ENCODE assay signal across 8 cellular contexts in genomic region chr7:139231513-139232376, GRCh38. TPM values are rescaled to one million over a fixed set of nuclear protein-coding genes. Genes with fewer than 3 reads are reported as not detected.
DNase-seq lines count a peak whose midpoint lies in the region; ATAC-seq and TF ChIP-seq lines count a peak whose summit lies in the region.

No MANE protein-coding gene starts in this region.

- H3K4me3 Mint-ChIP-seq in naive B cell = peak overlapping the region; percentile 92 to 100 (median 100)

- no peak for TF ChIP-seq RAD21 in HCT116 (IDR thresholded peaks at IDR 0.05; ENCODE audit: low read depth)

- H3K4me1 Mint-ChIP-seq in naive B cell = peaks cover 19 to 27% (median 23%) of the 10 kb centered on the region in 3 donors

- TF ChIP-seq POLR2A in HCT116 (IDR thresholded peaks at IDR 0.05; ENCODE audit: borderline replicate concordance, extremely low read depth, insufficient read depth, insufficient read length) (no peak), NB4 (IDR thresholded peaks at IDR 0.05; ENCODE audit: extremely low read depth, insufficient read length) (no peak)

- RAD21 ChIA-PET in HCT116 (lab: Charles Lee; ENCODE audit: low non-redundant PET in 1 of 2, low total read pairs in 2 of 2, uncharacterized antibody in 2 of 2, unreplicated experiment in 2 of 2) = no interaction called here

- peak overlapping the region; percentile 75 for H3K9ac ChIP-seq in HCT116 (ENCODE audit: low read length)

- H4K20me1 ChIP-seq in HCT116 (ENCODE audit: insufficient read depth) = no peaks in the 10 kb centered on the region

- H3K4me3 ChIP-seq in HCT116 (replicated peaks in 1 of 2; ENCODE audit: low read depth in 1 of 2, low read length in 2 of 2) (peak overlapping the region; percentile 95 to 96), NB4 (ENCODE audit: low read depth, low read length) (peak overlapping the region; percentile 82), thymus (ENCODE audit: low read length) (peak overlapping the region; percentile 92)

- peaks cover 0 to 6% (median 0%) of the 10 kb centered on the region in 3 donors for H3K27me3 Mint-ChIP-seq in naive B cell

- CTCF ChIA-PET in HCT116 (lab: Charles Lee) = no interaction called here

- peaks cover 36% of the 10 kb centered on the region for H3K79me2 ChIP-seq in HCT116 (ENCODE audit: insufficient read depth, low read length)

- no peaks in the 10 kb centered on the region for H3K9me3 Mint-ChIP-seq in naive B cell

- POLR2A ChIA-PET in HCT116 (lab: Charles Lee) = no interaction called here

- no peaks in the 10 kb centered on the region; a peak in 1 of 4 replicates for H3K36me3 ChIP-seq in HCT116 (ENCODE audit: control insufficient read depth in 1 of 2, insufficient read depth in 2 of 2, low read length in 2 of 2)
- no peaks in the 10 kb centered on the region for H3K36me3 ChIP-seq in thymus (ENCODE audit: control insufficient read depth, insufficient read depth)

- peak; percentile 55 for ATAC-seq in HCT116
- peak; percentile 15 to 22 for ATAC-seq in naive B cell (ENCODE audit: low read depth in 2 of 2)

- peak overlapping the region; percentile 52; the same call in 1 of the 2 replicates for H3K27ac ChIP-seq in HCT116 (ENCODE audit: low read depth, low read length)
- peak overlapping the region; percentile 66 for H3K27ac ChIP-seq in epithelial cell of prostate
- peak overlapping the region; percentile 94 for H3K27ac ChIP-seq in thymus (ENCODE audit: low read depth)

- intact Hi-C loops in HCT116 (cut with micrococcal nuclease) = loop anchor here (10.0 kb wide), 1 partner anchor 127 kb away; the partner anchor contains the start of gene ZC3HAV1

- H3K9me2 ChIP-seq in HCT116 (ENCODE audit: insufficient read depth) = no peaks in the 10 kb centered on the region

- WGBS in thymus = under 1% methylated on average over 101 of the region's 101 CpGs

- peaks cover 3 to 18% of the 10 kb centered on the region in 2 experiments; a peak in 3 of 4 replicates for H3K4me1 ChIP-seq in HCT116 (ENCODE audit: control insufficient read depth in 1 of 2, insufficient read depth in 2 of 2, low read length in 2 of 2)
- peaks cover 3% of the 10 kb centered on the region for H3K4me1 ChIP-seq in thymus (ENCODE audit: control insufficient read depth, insufficient read depth, low read length)

- H3K27me3 ChIP-seq in HCT116 (ENCODE audit: insufficient read depth, low read length) (no peaks in the 10 kb centered on the region), thymus (ENCODE audit: control insufficient read depth, insufficient read depth) (peaks cover 2% of the 10 kb centered on the region)

- TF ChIP-seq CTCF in HCT116 (IDR thresholded peaks at IDR 0.05 in 2 of 3, conservative IDR thresholded peaks at IDR 0.05 in 1 of 3; ENCODE audit: borderline replicate concordance in 1 of 3, insufficient read depth in 1 of 3, low read depth in 2 of 3, low read length in 2 of 3) = no peak
- TF ChIP-seq CTCF in NB4 (IDR thresholded peaks at IDR 0.05; ENCODE audit: low read depth, low read length) = no peak

- peak overlapping the region; percentile 81 for H3K4me2 ChIP-seq in HCT116 (ENCODE audit: low read length)

- H3K9me3 ChIP-seq in HCT116 (ENCODE audit: control insufficient read depth in 1 of 2, insufficient read depth in 1 of 2, low read depth in 1 of 2, low read length in 2 of 2) (no peaks in the 10 kb centered on the region), thymus (ENCODE audit: control insufficient read depth) (no peaks in the 10 kb centered on the region)

- BruUV-seq in HCT116 (replicated peaks; lab: Mats Ljungman, UMichigan) = no TSS peak

- peaks cover 0 to 9% of the 10 kb centered on the region in 2 donors for H3K36me3 Mint-ChIP-seq in naive B cell

- H2AFZ ChIP-seq in HCT116 (ENCODE audit: low read depth, low read length, poor library complexity, severe bottlenecking) = no peak overlapping the region

- H3K27ac Mint-ChIP-seq in naive B cell = peak overlapping the region; percentile 66 to 99 (median 96)

- peak; percentile 32 to 44 for DNase-seq in NCI-H2081 (lab: John Stamatoyannopoulos, UW)
- no peak for DNase-seq in NCI-H2081 treated with DMSO at 0.1 percent for 48 hours (lab: John Stamatoyannopoulos, UW)
- no peak for DNase-seq in HCT116 (ENCODE audit: low read depth, low spot score)
- DNase-seq in NB4 (ENCODE audit: low read depth) = peak; percentile 70
- peak; percentile 68 for DNase-seq in activated CD8-positive, alpha-beta memory T cell treated with anti-CD3 and anti-CD28 coated beads, Interleukin-2, amount 50 U/mL, for 48 hours
- DNase-seq in epithelial cell of prostate (ENCODE audit: low read depth, low spot score) = no peak
- no peak for DNase-seq in naive B cell

TF ChIP-seq in HCT116, 20 proteins besides CTCF, POLR2A, EP300 and RAD21:
- TF ChIP-seq EGR1 (IDR thresholded peaks at IDR 0.05; ENCODE audit: low read depth) = no peak
- no peak for TF ChIP-seq MAX (IDR thresholded peaks at IDR 0.05)
- no peak for TF ChIP-seq CBX3 (IDR thresholded peaks at IDR 0.05; ENCODE audit: low read depth)
- TF ChIP-seq YY1 (IDR thresholded peaks at IDR 0.05; ENCODE audit: extremely low read depth, insufficient replicate concordance, low read depth, low read length) = no peak
- no peak for TF ChIP-seq POLR2AphosphoS5 (IDR thresholded peaks at IDR 0.05; ENCODE audit: low read depth, low read length)
- TF ChIP-seq CEBPB (IDR thresholded peaks at IDR 0.05; ENCODE audit: low read depth) = peak; percentile 73
- peak; percentile 49; the same call in 1 of the 2 replicates for TF ChIP-seq ZFX (IDR thresholded peaks at IDR 0.05)
- no peak for TF ChIP-seq EZH2phosphoT487 (IDR thresholded peaks at IDR 0.05; ENCODE audit: borderline replicate concordance)

RNA-seq across cellular contexts. Expression of gene UBN2, which starts 0.7 kb away (rescaled TPM):
- 14.8 TPM for total RNA-seq in HCT116 (2021; ENCODE audit: unreplicated experiment)
- 1.3 and 1.5 TPM in 2 replicates for polyA plus RNA-seq in HCT116 (2012)
- polyA plus RNA-seq in naive B cell (ENCODE audit: low read depth in 6 of 6) (1 to 10 TPM in 5 of 6 donors, not detected in 1; 2.4 to 5.4 (median 3.0) TPM), thymus (4.3 TPM)

Comparison
In these comparisons a context has a peak if more than half of its experiments do, and no peak if none do; other contexts are left out.
1. DNase-seq: peak in NCI-H2081 (2 of 2), NB4 (single experiment) and activated CD8-positive, alpha-beta memory T cell treated with anti-CD3 and anti-CD28 coated beads, Interleukin-2, amount 50 U/mL, for 48 hours (single experiment); none in NCI-H2081 treated with DMSO at 0.1 percent for 48 hours (single experiment), HCT116 (single experiment), epithelial cell of prostate (single experiment) and naive B cell (single experiment).
2. Peak in every context shown above with its lines, with median percentiles within 50 percentile points of each other: H3K27ac ChIP-seq and H3K4me3 ChIP-seq.